In the genomic region with DNA sequence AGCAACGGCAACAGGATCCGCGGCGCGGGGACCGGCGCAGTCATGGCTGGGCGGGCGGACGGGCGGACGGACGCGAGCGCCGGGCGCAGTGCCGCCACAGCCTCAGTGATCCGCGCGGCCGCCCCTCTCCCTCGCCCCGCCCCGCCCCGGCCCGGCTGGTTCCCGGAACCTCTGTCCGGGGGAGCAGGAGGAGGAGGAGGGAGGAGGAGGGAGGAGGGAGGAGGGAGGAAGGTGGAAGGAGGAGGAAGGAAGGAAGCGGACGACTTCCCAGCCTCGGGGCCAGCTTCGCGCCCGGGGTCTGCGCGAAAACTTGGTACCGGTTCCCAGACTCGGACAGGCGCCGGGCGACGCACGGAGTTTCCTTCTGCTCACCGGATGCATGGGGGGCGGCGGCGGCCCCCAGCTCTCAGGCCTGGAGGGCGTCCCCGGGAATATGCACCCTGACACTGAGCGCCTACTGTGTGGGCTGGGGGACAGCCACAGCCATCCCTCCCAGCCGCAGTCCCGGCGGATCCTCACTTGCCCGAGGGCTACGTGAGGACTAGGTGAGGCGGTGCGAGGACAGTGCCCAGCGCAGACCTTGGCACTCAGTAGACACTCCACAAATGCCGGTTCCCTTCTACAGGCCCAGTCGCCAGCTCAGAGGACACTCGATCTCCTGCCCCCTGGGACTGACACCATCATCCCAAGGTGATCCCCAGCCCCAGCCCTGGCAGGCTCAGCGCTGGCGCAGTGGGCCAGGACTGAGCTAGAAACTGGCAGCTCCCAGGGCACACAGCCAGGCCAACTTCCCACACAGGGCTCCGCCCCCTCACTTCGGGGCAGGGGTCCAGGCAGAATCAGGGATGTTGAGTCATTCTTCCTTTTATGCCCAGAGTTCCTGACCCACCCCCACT, we compare ENCODE assay signal across 8 cellular contexts. TPM values are rescaled to one million over a fixed set of nuclear protein-coding genes. Genes with fewer than 3 reads are reported as not detected.
DNase-seq lines count a peak whose midpoint lies in the region; FAIRE-seq and TF ChIP-seq lines count a peak whose summit lies in the region.

A gene with protein sequence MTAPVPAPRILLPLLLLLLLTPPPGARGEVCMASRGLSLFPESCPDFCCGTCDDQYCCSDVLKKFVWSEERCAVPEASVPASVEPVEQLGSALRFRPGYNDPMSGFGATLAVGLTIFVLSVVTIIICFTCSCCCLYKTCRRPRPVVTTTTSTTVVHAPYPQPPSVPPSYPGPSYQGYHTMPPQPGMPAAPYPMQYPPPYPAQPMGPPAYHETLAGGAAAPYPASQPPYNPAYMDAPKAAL (minus strand): TSS at position 124 of the 896 bp plus-strand sequence. CDS start 80 bp downstream, at position 44.

- H3K4me3 ChIP-seq in bronchial epithelial cell (ENCODE audit: low read depth, low read length) (peak within 1 kb of the TSS; percentile 62), iPS-20b (ENCODE audit: low read length) (peak within 1 kb of the TSS; percentile 74), skeletal muscle satellite cell (ENCODE audit: low read length) (peak within 1 kb of the TSS; percentile 83)

- peak within 1 kb of the TSS; percentile 74 for H3K9ac ChIP-seq in iPS-20b (ENCODE audit: low read depth, low read length)
- peak within 1 kb of the TSS; percentile 83 for H3K9ac ChIP-seq in skeletal muscle satellite cell (ENCODE audit: low read depth, low read length)

- H3K4me1 ChIP-seq in iPS-20b (ENCODE audit: insufficient read depth, low read length) (peaks cover 20% of the 10 kb centered on the region), skeletal muscle satellite cell (ENCODE audit: control insufficient read depth, insufficient read depth, low read length) (peaks cover 36% of the 10 kb centered on the region)

- no peak for FAIRE-seq in bronchial epithelial cell (lab: Jason Lieb, UNC)

- H3K27me3 ChIP-seq in bronchial epithelial cell (ENCODE audit: control insufficient read depth, insufficient read depth, low read length) (no peaks in the 10 kb centered on the region), iPS-20b (ENCODE audit: insufficient read depth, low read length) (peaks cover 11% of the 10 kb centered on the region; the same call in 1 of the 2 replicates), skeletal muscle satellite cell (ENCODE audit: control insufficient read depth, insufficient read depth, low read length) (no peaks in the 10 kb centered on the region)

- peak; percentile 78 for DNase-seq in D341Med (ENCODE audit: low spot score)
- DNase-seq in HT1080 (ENCODE audit: low read depth): peak; percentile 58
- peak; percentile 77 for DNase-seq in UCSD-AML1 (lab: John Stamatoyannopoulos, UW; ENCODE audit: unreplicated experiment)
- peak; percentile 50 for DNase-seq in bronchial epithelial cell (ENCODE audit: low read depth)
- DNase-seq in cerebellar nuclear complex (lab: John Stamatoyannopoulos, UW): no peak
- no peak for DNase-seq in NCI-H524 treated with DMSO at 0.1 percent for 48 hours (lab: John Stamatoyannopoulos, UW)

- no peaks in the 10 kb centered on the region for H3K36me3 ChIP-seq in bronchial epithelial cell (ENCODE audit: control insufficient read depth, insufficient read depth, low read length)
- peaks cover 4% of the 10 kb centered on the region; the same call in 1 of the 2 replicates for H3K36me3 ChIP-seq in iPS-20b (ENCODE audit: insufficient read depth, low read depth, low read length)
- no peaks in the 10 kb centered on the region for H3K36me3 ChIP-seq in skeletal muscle satellite cell (ENCODE audit: insufficient read depth, low read length)

- H3K9me3 ChIP-seq in iPS-20b (ENCODE audit: insufficient read depth, low read depth, low read length) (no peaks in the 10 kb centered on the region), skeletal muscle satellite cell (replicated peaks; ENCODE audit: low read length) (no peaks in the 10 kb centered on the region)

- H3K27ac ChIP-seq in iPS-20b (ENCODE audit: low read length): no peak within 1 kb of the TSS

- TF ChIP-seq CTCF in bronchial epithelial cell (IDR thresholded peaks at IDR 0.05; ENCODE audit: insufficient read depth, low read length, severe bottlenecking): no peak

- peak within 1 kb of the TSS; percentile 93 for H3K4me2 ChIP-seq in skeletal muscle satellite cell (ENCODE audit: low read length)

RNA-seq across cellular contexts. Expression of the gene that starts here (rescaled TPM):
- 171 and 206 TPM in 2 replicates for total RNA-seq in HT1080 (2014; rRNA removed; shearing (Covaris generic))
- 198 and 203 TPM in 2 replicates for polyA plus RNA-seq in HT1080 (2015; cell fraction: cytosol; rRNA removed)
- polyA plus RNA-seq in HT1080 (2015; cell fraction: nucleus; rRNA removed): 77.5 and 80.7 TPM in 2 replicates
- total RNA-seq in bronchial epithelial cell: 87.1 and 131 TPM in 2 replicates
- 101 and 118 TPM in 2 replicates for total RNA-seq in skeletal muscle satellite cell (2012; rRNA removed)

Comparison
In these comparisons a context has a peak if more than half of its experiments do, and no peak if none do; other contexts are left out.
1. DNase-seq: peak in D341Med (single experiment), HT1080 (single experiment), UCSD-AML1 (single experiment) and bronchial epithelial cell (single experiment); none in cerebellar nuclear complex (0 of 2) and NCI-H524 treated with DMSO at 0.1 percent for 48 hours (single experiment).
2. Peak in every context shown above with its lines, with median percentiles within 50 percentile points of each other: H3K4me3 ChIP-seq.